ENCODE assay signal across 19 cellular contexts in genomic region chr1:179296356-179296755, GRCh38. TPM values are rescaled to one million over a fixed set of nuclear protein-coding genes. Genes with fewer than 3 reads are reported as not detected.
A peak's percentile ranks its signal among the peaks of the same experiment; 100 is the strongest.
DNase-seq lines count a peak whose midpoint lies in the region; ATAC-seq, FAIRE-seq and TF ChIP-seq lines count a peak whose summit lies in the region.
"Had no signal": no experiment of that assay in that cellular context is flagged by ENCODE, and none has a peak within 500 bp of the region (broad histone marks: within the 10 kb centered on the region; RNA-seq: fewer than 3 reads in every experiment).

No MANE protein-coding gene starts in this region.

- no peaks in the 10 kb centered on the region for H3K27me3 Mint-ChIP-seq in CD8-positive, alpha-beta memory T cell
- H3K27me3 Mint-ChIP-seq in activated naive CD8-positive, alpha-beta T cell: no peaks in the 10 kb centered on the region
- H3K27me3 Mint-ChIP-seq: activated B cell treated with CpG ODN at 0.5 μM for 24 hours, B cell had no signal

- H3K4me1 ChIP-seq in CD8-positive, alpha-beta memory T cell (ENCODE audit: insufficient read depth, low read length): peaks cover 44% of the 10 kb centered on the region
- H3K4me1 ChIP-seq in keratinocyte (ENCODE audit: control insufficient read depth, extremely low read depth, insufficient read depth, low read length) (peaks cover 21% of the 10 kb centered on the region), Peyer's patch (peaks cover 0 to 16% (median 5%) of the 10 kb centered on the region in 4 donors)

- POLR2A ChIA-PET in CD8-positive, alpha-beta memory T cell (lab: Charles Lee): interaction anchor here (0.7 kb wide), 1 partner anchor 1766 kb away, joined by 5 read pairs; no protein-coding TSS in a partner anchor

- dilution Hi-C loops in keratinocyte (cut with MboI; ENCODE audit: extremely low pct_ligation_motif_present, low sequenced_read_pairs): no loop called here

- peaks cover 56% of the 10 kb centered on the region for H3K79me2 ChIP-seq in keratinocyte (ENCODE audit: control insufficient read depth, insufficient read depth, low read length)

- no peaks in the 10 kb centered on the region for H3K9me3 ChIP-seq in CD8-positive, alpha-beta memory T cell (ENCODE audit: low read length)
- H3K9me3 ChIP-seq in keratinocyte (ENCODE audit: control insufficient read depth, low read depth, low read length) (no peaks in the 10 kb centered on the region), Peyer's patch (no peaks in the 10 kb centered on the region)
- H3K9me3 ChIP-seq: pancreas, tibial artery had no signal

- no peaks in the 10 kb centered on the region for H3K27me3 ChIP-seq in CD8-positive, alpha-beta memory T cell (ENCODE audit: insufficient read depth, low read length, poor library complexity, severe bottlenecking)
- peaks cover 60% of the 10 kb centered on the region for H3K27me3 ChIP-seq in H7 (ENCODE audit: control insufficient read depth, insufficient read depth, low read length)
- H3K27me3 ChIP-seq in keratinocyte (ENCODE audit: control insufficient read depth, extremely low read depth, insufficient read depth, low read length): no peaks in the 10 kb centered on the region
- no peaks in the 10 kb centered on the region for H3K27me3 ChIP-seq in Peyer's patch
- H3K27me3 ChIP-seq: pancreas, tibial artery had no signal

- TF ChIP-seq POLR2A in Peyer's patch (IDR thresholded peaks at IDR 0.05): no peak

- peaks cover 53 to 71% (median 68%) of the 10 kb centered on the region in 3 donors for H3K4me1 Mint-ChIP-seq in CD8-positive, alpha-beta memory T cell
- H3K4me1 Mint-ChIP-seq in activated naive CD8-positive, alpha-beta T cell (ENCODE audit: low read depth): peaks cover 61% of the 10 kb centered on the region

- peak overlapping the region; percentile 53 for H3K4me2 ChIP-seq in keratinocyte (ENCODE audit: control insufficient read depth, extremely low read depth, insufficient read depth, low read depth, low read length)

- CTCF ChIA-PET in CD8-positive, alpha-beta memory T cell (lab: Charles Lee): no interaction called here

- DNase-seq in CD8-positive, alpha-beta memory T cell: no peak
- DNase-seq in H7 (peak; percentile 31), keratinocyte (ENCODE audit: low read depth, low spot score) (no peak), Peyer's patch (no peak), NCI-H345 (lab: John Stamatoyannopoulos, UW) (no peak)
- DNase-seq: activated B cell treated with CpG ODN at 0.5 μM for 24 hours, amygdala, DMS79, hypothalamus, NCI-H1694 treated with DMSO at 0.1 percent for 48 hours, NCI-H446, pancreas, SHP77 treated with DMSO at 0.1 percent for 48 hours, tibial artery had no signal

- H3K9me1 ChIP-seq in keratinocyte (ENCODE audit: control insufficient read depth, extremely low read depth, insufficient read depth, low read length): no peaks in the 10 kb centered on the region

- no peaks in the 10 kb centered on the region for H4K20me1 ChIP-seq in keratinocyte (ENCODE audit: control insufficient read depth, extremely low read depth, insufficient read depth, low read length)

- no peaks in the 10 kb centered on the region for H3K9me3 Mint-ChIP-seq in CD8-positive, alpha-beta memory T cell
- H3K9me3 Mint-ChIP-seq in activated naive CD8-positive, alpha-beta T cell (ENCODE audit: low read depth): no peaks in the 10 kb centered on the region
- H3K9me3 Mint-ChIP-seq: activated B cell treated with CpG ODN at 0.5 μM for 24 hours had no signal

- no peak for ATAC-seq in GM21360 (IDR thresholded peaks at IDR 0.05; ENCODE audit: unreplicated experiment)
- ATAC-seq: left lobe of liver, pancreas had no signal

- peak overlapping the region in 6 of 8 donors; percentile 31 to 62 (median 48) for H3K27ac Mint-ChIP-seq in CD8-positive, alpha-beta memory T cell
- peak overlapping the region; percentile 69 for H3K27ac Mint-ChIP-seq in activated naive CD8-positive, alpha-beta T cell
- H3K27ac Mint-ChIP-seq: activated B cell treated with CpG ODN at 0.5 μM for 24 hours had no signal

- FAIRE-seq in keratinocyte (lab: Jason Lieb, UNC): no peak
- FAIRE-seq: pancreas had no signal

- H3K4me3 Mint-ChIP-seq in CD8-positive, alpha-beta memory T cell: peak overlapping the region in 4 of 7 donors; percentile 10 to 67 (median 27)
- H3K4me3 Mint-ChIP-seq in activated naive CD8-positive, alpha-beta T cell: peak overlapping the region; percentile 49
- H3K4me3 Mint-ChIP-seq: activated B cell treated with CpG ODN at 0.5 μM for 24 hours had no signal

- no peaks in the 10 kb centered on the region for H3K36me3 ChIP-seq in CD8-positive, alpha-beta memory T cell (ENCODE audit: insufficient read depth, low read length)
- H3K36me3 ChIP-seq in H7 (replicated peaks; ENCODE audit: control insufficient read depth, insufficient read depth, low read length): no peaks in the 10 kb centered on the region
- H3K36me3 ChIP-seq in keratinocyte (ENCODE audit: control insufficient read depth in 2 of 2, extremely low read depth in 1 of 2, insufficient read depth in 2 of 2, low read length in 2 of 2): no peaks in the 10 kb centered on the region
- no peaks in the 10 kb centered on the region for H3K36me3 ChIP-seq in Peyer's patch
- H3K36me3 ChIP-seq: pancreas, tibial artery had no signal

- no peak for TF ChIP-seq CTCF in keratinocyte (optimal IDR thresholded peaks at IDR 0.05 in 1 of 3, IDR thresholded peaks at IDR 0.05 in 1 of 3, conservative IDR thresholded peaks at IDR 0.05 in 1 of 3; ENCODE audit: extremely low read depth in 1 of 3, insufficient read depth in 2 of 3, low read length in 3 of 3)
- no peak for TF ChIP-seq CTCF in Peyer's patch (IDR thresholded peaks at IDR 0.05)

- H3K4me3 ChIP-seq in CD8-positive, alpha-beta memory T cell (ENCODE audit: low read length): no peak overlapping the region
- no peak overlapping the region for H3K4me3 ChIP-seq in H7 (ENCODE audit: insufficient read depth, low read depth, low read length)
- peak overlapping the region in 2 of 3 experiments; percentile 5 to 16 for H3K4me3 ChIP-seq in keratinocyte (ENCODE audit: control insufficient read depth in 2 of 3, extremely low read depth in 1 of 3, insufficient read depth in 2 of 3, low read depth in 1 of 3, low read length in 3 of 3)
- H3K4me3 ChIP-seq in Peyer's patch: no peak overlapping the region
- H3K4me3 ChIP-seq: skin epidermis, tibial artery had no signal

- peaks cover 0 to 32% (median 0%) of the 10 kb centered on the region in 3 donors for H3K36me3 Mint-ChIP-seq in CD8-positive, alpha-beta memory T cell
- H3K36me3 Mint-ChIP-seq in activated naive CD8-positive, alpha-beta T cell: peaks cover 5% of the 10 kb centered on the region

- H3K27ac ChIP-seq in CD8-positive, alpha-beta memory T cell (ENCODE audit: low read depth, low read length): no peak overlapping the region
- H3K27ac ChIP-seq in keratinocyte (ENCODE audit: control insufficient read depth, insufficient read depth, low read length): peak overlapping the region; percentile 13
- no peak overlapping the region for H3K27ac ChIP-seq in Peyer's patch
- H3K27ac ChIP-seq: tibial artery had no signal

- H3K9ac ChIP-seq in keratinocyte (ENCODE audit: control insufficient read depth, extremely low read depth, insufficient read depth, low read length): no peak overlapping the region

- H2AFZ ChIP-seq in keratinocyte (ENCODE audit: control insufficient read depth, low read length): no peak overlapping the region

RNA-seq across cellular contexts. Expression of gene SOAT1, which starts 2.8 kb away (rescaled TPM):
- 10 to 100 TPM; 66.0 TPM for total RNA-seq in CD8-positive, alpha-beta memory T cell
- 85.6 TPM for polyA plus RNA-seq in CD8-positive, alpha-beta memory T cell
- total RNA-seq in H7 (2014; rRNA removed; shearing (Covaris generic)): 2.7 and 2.8 TPM in 2 replicates
- polyA plus RNA-seq in keratinocyte: 46.7 to 62.9 TPM (median 49.6 TPM) in 3 replicates
- 8.2 TPM for polyA plus RNA-seq in keratinocyte (2011; ENCODE audit: low read depth)
- 14.7 and 41.8 TPM in 2 replicates for polyA plus RNA-seq in keratinocyte (2011; cell fraction: cytosol; rRNA removed)
- 73.1 and 94.5 TPM in 2 replicates for polyA plus RNA-seq in keratinocyte (2011; cell fraction: nucleus; rRNA removed)
- 12.5 and 33.5 TPM in 2 replicates for polyA plus RNA-seq in keratinocyte (2012; ENCODE audit: low replicate concordance)
- polyA minus RNA-seq in keratinocyte: 30.6 to 119 TPM (median 78.3 TPM) in 3 replicates
- 17.8 TPM for polyA minus RNA-seq in keratinocyte (2011; cell fraction: cytosol; rRNA and poly(A)+ RNA removed)
- 43.9 and 109 TPM in 2 replicates for polyA minus RNA-seq in keratinocyte (2011; cell fraction: nucleus; rRNA and poly(A)+ RNA removed)
- total RNA-seq in Peyer's patch: 10 to 100 TPM in 2 of 4 donors, 1 to 10 TPM in 2; 7.5 to 12.4 (median 10.4) TPM

Comparison
In these comparisons a context has a peak if more than half of its experiments do, and no peak if none do; other contexts are left out.
1. H3K4me3 ChIP-seq: peak in keratinocyte (2 of 3); none in CD8-positive, alpha-beta memory T cell (single experiment), H7 (single experiment) and Peyer's patch (0 of 4).
2. RNA of gene SOAT1, which starts 2.8 kb away (total RNA-seq): 66.0 TPM in CD8-positive, alpha-beta memory T cell; 7.5 to 12.4 TPM in Peyer's patch and 2.7 to 2.8 TPM in H7; every median in the first group is over 4 times any median in the second.